In genomic region chr4:185665655-185666054, GRCh38 we compare ENCODE assay signal across 32 cellular contexts.
A peak's percentile ranks its signal among the peaks of the same experiment; 100 is the strongest.
DNase-seq lines count a peak whose midpoint lies in the region; ATAC-seq, FAIRE-seq and TF ChIP-seq lines count a peak whose summit lies in the region.
"Had no signal": no experiment of that assay in that cellular context is flagged by ENCODE, and none has a peak within 500 bp of the region (broad histone marks: within the 10 kb centered on the region; RNA-seq: fewer than 3 reads in every experiment).

No MANE protein-coding gene starts in this region.

- H2AFZ ChIP-seq in K562 (ENCODE audit: low read depth, low read length) (no peak overlapping the region), HepG2 (ENCODE audit: low read length) (no peak overlapping the region), osteoblast (ENCODE audit: low read length) (no peak overlapping the region)
- H2AFZ ChIP-seq: GM23248 had no signal

- TF ChIP-seq POLR2A in K562 (conservative IDR thresholded peaks at IDR 0.05) (no peak), HepG2 (IDR thresholded peaks at IDR 0.05; ENCODE audit: insufficient read depth in 1 of 2, low read depth in 2 of 2, low read length in 2 of 2) (no peak)

- POLR2A ChIA-PET in K562 (lab: Yijun Ruan, JAX) = no interaction called here
- POLR2A ChIA-PET in HepG2 (lab: Yijun Ruan, JAX) = no interaction called here
- POLR2A ChIA-PET in naive thymus-derived CD4-positive, alpha-beta T cell (lab: Charles Lee) = no interaction called here

- intact Hi-C loops in K562 (cut with micrococcal nuclease) (no loop called here), HepG2 (cut with micrococcal nuclease; ENCODE audit: unreplicated experiment) (no loop called here)
- intact Hi-C loops in naive thymus-derived CD4-positive, alpha-beta T cell (cut with micrococcal nuclease) = no loop called here

- H3K27me3 Mint-ChIP-seq in naive thymus-derived CD4-positive, alpha-beta T cell = peaks cover 2 to 25% (median 22%) of the 10 kb centered on the region in 5 donors

- CTCF ChIA-PET in K562 (lab: Yijun Ruan, JAX; ENCODE audit: low intra/inter-chr PET ratio) (no interaction called here), HepG2 (lab: Yijun Ruan, JAX; ENCODE audit: low intra/inter-chr PET ratio, low total read pairs) (no interaction called here)
- CTCF ChIA-PET in naive thymus-derived CD4-positive, alpha-beta T cell (lab: Charles Lee) = no interaction called here

- no peak for TF ChIP-seq EP300 in K562 (IDR thresholded peaks at IDR 0.05; ENCODE audit: low read length)
- no peak for TF ChIP-seq EP300 in HepG2 (IDR thresholded peaks at IDR 0.05; ENCODE audit: low read depth in 2 of 2, low read length in 2 of 2)
- TF ChIP-seq EP300 in HepG2 (CRISPR knock-in tag; IDR thresholded peaks at IDR 0.05; ENCODE audit: borderline replicate concordance) = no peak

- H3K27ac Mint-ChIP-seq in naive thymus-derived CD4-positive, alpha-beta T cell = no peak overlapping the region
- H3K27ac Mint-ChIP-seq: activated naive CD8-positive, alpha-beta T cell; dendritic cell treated with granulocyte-macrophage colony-stimulating factor and Interleukin-4, amounts not matched to agents 40 ng/mL and 50 ng/mL, for 4 days; HFFc6; stimulated activated memory B cell treated with anti-CD40 and anti-IgM and Interleukin-4, amounts not matched to agents 10 μg/mL and 1 μg/mL and 100 μg/mL, for 72 hours had no signal

- H3K4me3 ChIP-seq in K562 (no peak overlapping the region), HepG2 (replicated peaks in 1 of 3; ENCODE audit: insufficient read depth in 1 of 3, low read depth in 2 of 3, low read length in 3 of 3) (no peak overlapping the region), brain microvascular endothelial cell (ENCODE audit: low read depth, low read length) (no peak overlapping the region), osteoblast (ENCODE audit: insufficient read depth, low read length) (no peak overlapping the region)
- no peak overlapping the region for H3K4me3 ChIP-seq in naive thymus-derived CD4-positive, alpha-beta T cell (ENCODE audit: low read length)
- H3K4me3 ChIP-seq: ascending aorta, GM23248, Peyer's patch, skin epidermis, transverse colon had no signal

- no peaks in the 10 kb centered on the region for H3K79me2 ChIP-seq in K562 (ENCODE audit: control insufficient read depth, insufficient read depth, low read length)
- no peaks in the 10 kb centered on the region for H3K79me2 ChIP-seq in HepG2 (ENCODE audit: insufficient read depth, low read length)
- H3K79me2 ChIP-seq in osteoblast (ENCODE audit: insufficient read depth, low read length) = no peaks in the 10 kb centered on the region

- H4K20me1 ChIP-seq in K562 (replicated peaks; ENCODE audit: control insufficient read depth, insufficient read depth, low read length) = no peaks in the 10 kb centered on the region
- no peaks in the 10 kb centered on the region for H4K20me1 ChIP-seq in HepG2 (ENCODE audit: insufficient read depth, low read length)
- H4K20me1 ChIP-seq in osteoblast (ENCODE audit: insufficient read depth, low read length) = no peaks in the 10 kb centered on the region

- in situ Hi-C loops in K562 (cut with MboI) (no loop called here), HepG2 (cut with HindIII; ENCODE audit: extremely low pct_ligation_motif_present, low pct_unique_long_range_greater_than_20kb) (no loop called here), brain microvascular endothelial cell (cut with HindIII; ENCODE audit: low pct_ligation_motif_present, low sequenced_read_pairs) (loop anchor here (25.0 kb wide), 1 partner anchor 347 kb away; no protein-coding TSS in a partner anchor)

- no peak overlapping the region for H3K9ac ChIP-seq in K562 (ENCODE audit: insufficient read depth in 1 of 2, low read depth in 2 of 2, low read length in 2 of 2)
- no peak overlapping the region for H3K9ac ChIP-seq in HepG2 (ENCODE audit: insufficient read depth, low read depth, low read length)
- H3K9ac ChIP-seq: GM23248 had no signal

- BruUV-seq in K562 (replicated peaks; lab: Mats Ljungman, UMichigan) (no TSS peak), HepG2 (replicated peaks; lab: Mats Ljungman, UMichigan) (no TSS peak)

- H3K9me1 ChIP-seq in K562 (ENCODE audit: control insufficient read depth, insufficient read depth, low read length) = no peaks in the 10 kb centered on the region

- H3K27ac ChIP-seq in K562 (ENCODE audit: extremely low read depth, low read depth, low read length) (no peak overlapping the region), HepG2 (ENCODE audit: extremely low read length, insufficient read depth, low read length) (no peak overlapping the region), brain microvascular endothelial cell (no peak overlapping the region), osteoblast (ENCODE audit: low read depth, low read length) (no peak overlapping the region)
- H3K27ac ChIP-seq in naive thymus-derived CD4-positive, alpha-beta T cell (ENCODE audit: low read depth, low read length) = no peak overlapping the region
- H3K27ac ChIP-seq: ascending aorta, GM23248, Peyer's patch, skin epidermis, transverse colon, VCaP had no signal

- no peak overlapping the region for H3K4me2 ChIP-seq in K562 (ENCODE audit: insufficient read depth, low read length)
- H3K4me2 ChIP-seq in HepG2 (ENCODE audit: low read depth, low read length) = no peak overlapping the region
- H3K4me2 ChIP-seq in osteoblast (ENCODE audit: insufficient read depth, low read length) = no peak overlapping the region

- H3K36me3 ChIP-seq in K562 (ENCODE audit: control insufficient read depth, insufficient read depth, low read length) (no peaks in the 10 kb centered on the region), HepG2 (replicated peaks in 1 of 2; ENCODE audit: control insufficient read depth in 1 of 2, insufficient read depth in 2 of 2, low read length in 2 of 2) (peaks cover 17 to 33% of the 10 kb centered on the region in 2 experiments; a peak in 4 of 5 replicates), brain microvascular endothelial cell (replicated peaks) (peaks cover 16% of the 10 kb centered on the region), osteoblast (ENCODE audit: insufficient read depth, low read length) (peaks cover 3% of the 10 kb centered on the region)
- no peaks in the 10 kb centered on the region for H3K36me3 ChIP-seq in naive thymus-derived CD4-positive, alpha-beta T cell (ENCODE audit: control insufficient read depth in 2 of 3, insufficient read depth in 3 of 3, low read length in 3 of 3)
- H3K36me3 ChIP-seq: transverse colon had no signal

- FAIRE-seq in K562 (lab: Jason Lieb, UNC) = no peak
- FAIRE-seq in HepG2 (lab: Jason Lieb, UNC) = no peak
- FAIRE-seq: keratinocyte had no signal

- no peak overlapping the region for H3K4me3 Mint-ChIP-seq in naive thymus-derived CD4-positive, alpha-beta T cell
- H3K4me3 Mint-ChIP-seq: activated naive CD8-positive, alpha-beta T cell; dendritic cell treated with granulocyte-macrophage colony-stimulating factor and Interleukin-4, amounts not matched to agents 40 ng/mL and 50 ng/mL, for 4 days; HFFc6; stimulated activated memory B cell treated with anti-CD40 and anti-IgM and Interleukin-4, amounts not matched to agents 10 μg/mL and 1 μg/mL and 100 μg/mL, for 72 hours had no signal

- no peaks in the 10 kb centered on the region for H3K4me1 Mint-ChIP-seq in naive thymus-derived CD4-positive, alpha-beta T cell
- H3K4me1 Mint-ChIP-seq: stimulated activated memory B cell treated with anti-CD40 and anti-IgM and Interleukin-4, amounts not matched to agents 10 μg/mL and 1 μg/mL and 100 μg/mL, for 72 hours had no signal

- no peak for TF ChIP-seq RAD21 in K562 (CRISPR knock-in tag; conservative IDR thresholded peaks at IDR 0.05 in 1 of 2, IDR thresholded peaks at IDR 0.05 in 1 of 2)
- TF ChIP-seq RAD21 in HepG2 (CRISPR knock-in tag; IDR thresholded peaks at IDR 0.05) = no peak

- TF ChIP-seq CTCF in K562 (IDR thresholded peaks at IDR 0.05 in 2 of 3, conservative IDR thresholded peaks at IDR 0.05 in 1 of 3; ENCODE audit: insufficient read depth in 2 of 3, low read depth in 1 of 3, low read length in 3 of 3) (no peak), HepG2 (CRISPR knock-in tag; IDR thresholded peaks at IDR 0.05) (no peak), brain microvascular endothelial cell (IDR thresholded peaks at IDR 0.05; ENCODE audit: low read depth, low read length, missing control alignments) (no peak), osteoblast (IDR thresholded peaks at IDR 0.05; ENCODE audit: extremely low read depth, low read depth, low read length) (no peak)

- H3K9me3 ChIP-seq in K562 (replicated peaks; ENCODE audit: control insufficient read depth, insufficient read depth, low read depth, low read length) (no peaks in the 10 kb centered on the region), HepG2 (ENCODE audit: low read length) (no peaks in the 10 kb centered on the region), osteoblast (ENCODE audit: low read depth, low read length) (no peaks in the 10 kb centered on the region)
- H3K9me3 ChIP-seq in naive thymus-derived CD4-positive, alpha-beta T cell (ENCODE audit: control insufficient read depth in 2 of 3, low read length in 3 of 3) = no peaks in the 10 kb centered on the region
- H3K9me3 ChIP-seq: ascending aorta, Peyer's patch, transverse colon had no signal

- H3K4me1 ChIP-seq in K562 (replicated peaks in 1 of 2; ENCODE audit: control insufficient read depth in 2 of 2, insufficient read depth in 2 of 2, low read length in 2 of 2) = no peaks in the 10 kb centered on the region
- no peaks in the 10 kb centered on the region for H3K4me1 ChIP-seq in HepG2 (ENCODE audit: insufficient read depth, low read length)
- no peaks in the 10 kb centered on the region for H3K4me1 ChIP-seq in osteoblast (ENCODE audit: insufficient read depth, low read length)
- H3K4me1 ChIP-seq in naive thymus-derived CD4-positive, alpha-beta T cell (ENCODE audit: control insufficient read depth in 2 of 2, insufficient read depth in 2 of 2, low read length in 2 of 2) = no peaks in the 10 kb centered on the region
- H3K4me1 ChIP-seq: ascending aorta, Peyer's patch, transverse colon had no signal

- H3K9me3 Mint-ChIP-seq in naive thymus-derived CD4-positive, alpha-beta T cell = no peaks in the 10 kb centered on the region
- H3K9me3 Mint-ChIP-seq: dendritic cell treated with granulocyte-macrophage colony-stimulating factor and Interleukin-4, amounts not matched to agents 40 ng/mL and 50 ng/mL, for 4 days; HFFc6; stimulated activated memory B cell treated with anti-CD40 and anti-IgM and Interleukin-4, amounts not matched to agents 10 μg/mL and 1 μg/mL and 100 μg/mL, for 72 hours had no signal

- DNase-seq in DMS53 (lab: John Stamatoyannopoulos, UW) (peak; percentile 42), NCI-H2171 (lab: John Stamatoyannopoulos, UW) (peak; percentile 58), K562 (ENCODE audit: extremely low read depth in 1 of 4, low spot score in 3 of 4) (no peak), HepG2 (ENCODE audit: low spot score) (no peak), brain microvascular endothelial cell (no peak), DMS114 treated with DMSO at 0.1 percent for 48 hours (lab: John Stamatoyannopoulos, UW; ENCODE audit: unreplicated experiment) (no peak), osteoblast (ENCODE audit: insufficient read length, low spot score, missing footprints) (no peak)
- no peak for DNase-seq in naive thymus-derived CD4-positive, alpha-beta T cell
- DNase-seq: activated CD4-positive, alpha-beta T cell treated with anti-CD3 and anti-CD28 coated beads for 48 hours; activated CD8-positive, alpha-beta memory T cell treated with anti-CD3 and anti-CD28 coated beads for 24 hours; activated effector memory CD4-positive, alpha-beta T cell treated with anti-CD3 and anti-CD28 coated beads, Interleukin-2, amount 50 U/mL, for 16 hours; central memory CD4-positive, alpha-beta T cell; DMS79; GF-D8; GM23248; head of caudate nucleus; HFFc6; IMR-90; MV-4-11; NCI-H1436 treated with DMSO at 0.1 percent for 48 hours; nucleus accumbens; Peyer's patch; T1000; transverse colon had no signal

- ATAC-seq in K562 (no peak), HepG2 (no peak)
- ATAC-seq in naive thymus-derived CD4-positive, alpha-beta T cell = no peak
- ATAC-seq: esophagus mucosa; stimulated activated memory B cell treated with anti-CD40 and anti-IgM and Interleukin-4, amounts not matched to agents 10 μg/mL and 1 μg/mL and 100 μg/mL, for 72 hours had no signal

- no peaks in the 10 kb centered on the region for H3K36me3 Mint-ChIP-seq in naive thymus-derived CD4-positive, alpha-beta T cell
- H3K36me3 Mint-ChIP-seq: activated naive CD8-positive, alpha-beta T cell; stimulated activated memory B cell treated with anti-CD40 and anti-IgM and Interleukin-4, amounts not matched to agents 10 μg/mL and 1 μg/mL and 100 μg/mL, for 72 hours had no signal

- H3K27me3 ChIP-seq in K562 (ENCODE audit: control insufficient read depth in 2 of 2, insufficient read depth in 2 of 2, low read length in 2 of 2) (peaks cover 5 to 29% of the 10 kb centered on the region in 2 experiments; a peak in 4 of 5 replicates), HepG2 (ENCODE audit: control insufficient read depth in 1 of 2, insufficient read depth in 2 of 2, low read length in 2 of 2) (no peaks in the 10 kb centered on the region), brain microvascular endothelial cell (replicated peaks) (no peaks in the 10 kb centered on the region), osteoblast (ENCODE audit: insufficient read depth, low read length) (no peaks in the 10 kb centered on the region)
- H3K27me3 ChIP-seq in naive thymus-derived CD4-positive, alpha-beta T cell (ENCODE audit: control insufficient read depth in 2 of 2, insufficient read depth in 2 of 2, low read length in 2 of 2) = no peaks in the 10 kb centered on the region
- H3K27me3 ChIP-seq: ascending aorta, Peyer's patch, transverse colon had no signal

- 1% methylated on average over 11 of the region's 11 CpGs for WGBS in K562 (ENCODE audit: insufficient coverage, low coverage, missing lambda C conversion rate)
- WGBS in HepG2 (ENCODE audit: low lambda C conversion rate) = 96% methylated on average over 11 of the region's 11 CpGs

Comparison
In these comparisons a context has a peak if more than half of its experiments do, and no peak if none do; other contexts are left out.
1. DNase-seq: peak in DMS53 (single experiment) and NCI-H2171 (single experiment); none in K562 (0 of 4), HepG2 (single experiment), brain microvascular endothelial cell (single experiment), DMS114 treated with DMSO at 0.1 percent for 48 hours (single experiment), osteoblast (single experiment) and naive thymus-derived CD4-positive, alpha-beta T cell (0 of 9).